In genomic region chr9:72733896-72734295, GRCh38 we compare ENCODE assay signal across 13 cellular contexts.
"Had no signal": no experiment of that assay in that cellular context is flagged by ENCODE, and none has a peak within 500 bp of the region (broad histone marks: within the 10 kb centered on the region; RNA-seq: fewer than 3 reads in every experiment).

No MANE protein-coding gene starts in this region.

- H3K4me1 ChIP-seq: body of pancreas, transverse colon had no signal

- H3K36me3 ChIP-seq: transverse colon had no signal

- H3K27me3 ChIP-seq: body of pancreas, transverse colon had no signal

- H3K9me3 ChIP-seq: body of pancreas, transverse colon had no signal

- H3K4me3 ChIP-seq: body of pancreas, transverse colon had no signal

- DNase-seq: activated B cell treated with CpG ODN at 0.5 μM for 24 hours; activated CD4-positive, alpha-beta T cell treated with anti-CD3 and anti-CD28 coated beads, Interleukin-2, amount 10 ng/mL, durations not matched to agents 24 days and 14 days; activated CD8-positive, alpha-beta memory T cell treated with anti-CD3 and anti-CD28 coated beads, Interleukin-2, amount 50 U/mL, for 48 hours; activated gamma-delta T cell treated with Interleukin-2 at 50 U/mL for 16 hours; activated T-cell treated with anti-CD3 and anti-CD28 coated beads, Interleukin-2, amount 50 U/mL, for 72 hours; body of pancreas; caudate nucleus; kidney glomerular epithelial cell; left ventricle myocardium superior; mesenchymal stem cell; stimulated activated CD4-positive, alpha-beta T cell treated with anti-CD3 and anti-CD28 coated beads, Interleukin-2, amount 100 ng/mL, for 48 hours; T-helper 2 cell; transverse colon had no signal

- H3K27ac ChIP-seq: body of pancreas, transverse colon had no signal
